Comparison of ENCODE assay signal across 8 cellular contexts in the genomic region with DNA sequence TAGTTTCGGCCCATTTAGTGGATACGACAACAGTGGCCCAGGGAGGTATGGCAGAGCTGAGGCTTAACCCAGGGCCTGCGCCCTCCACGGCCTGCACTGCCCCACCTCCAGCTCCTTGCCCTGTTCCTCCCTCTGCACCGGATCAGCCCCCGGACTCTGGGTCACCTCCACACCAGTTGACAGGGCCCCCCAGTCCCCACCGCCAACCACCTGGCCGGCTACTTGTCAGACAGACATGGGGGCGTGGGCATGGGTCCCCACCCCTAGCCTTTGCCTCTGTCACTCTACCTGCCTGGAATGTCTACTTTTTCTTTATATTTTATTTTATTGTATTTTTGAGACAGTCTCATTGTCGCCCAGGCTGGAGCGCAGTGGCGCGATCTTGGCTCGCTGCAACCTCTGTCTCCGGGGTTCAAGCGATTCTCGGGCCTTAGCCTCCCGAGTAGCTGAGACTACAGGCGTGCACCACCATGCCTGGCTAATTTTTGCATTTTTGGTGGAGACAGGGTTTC. TPM values are rescaled to one million over a fixed set of nuclear protein-coding genes. Genes with fewer than 3 reads are reported as not detected.
A peak's percentile ranks its signal among the peaks of the same experiment; 100 is the strongest.
DNase-seq lines count a peak whose midpoint lies in the region; ATAC-seq lines count a peak whose summit lies in the region.

No MANE protein-coding gene starts in this region.

- DNase-seq in H7 (peak; percentile 65), right cardiac atrium (peak in 2 of 3 donors; percentile 66 to 69), skeletal muscle cell (ENCODE audit: low read depth) (no peak), NCI-H2081 (lab: John Stamatoyannopoulos, UW) (no peak), HPDE6-E6E7 (ENCODE audit: extremely low spot score) (no peak)
- no peak for DNase-seq in activated T-helper 1 cell treated with anti-CD3 and anti-CD28 coated beads, Interleukin-12 subunit alpha, Interleukin-12 subunit beta, Interleukin-2, Interleukin-4 antibody, amounts not matched to agents 30 ng/mL and 10 ng/mL and 1 ng/mL, durations not matched to agents 14 hours and 24 hours and 36 hours (ENCODE audit: low spot score)

- peaks cover 16% of the 10 kb centered on the region for H3K36me3 Mint-ChIP-seq in activated T-helper 1 cell treated with anti-CD3 and anti-CD28 coated beads, Interleukin-12 subunit alpha, Interleukin-12 subunit beta, Interleukin-2, Interleukin-4 antibody, amounts not matched to agents 30 ng/mL and 10 ng/mL and 1 ng/mL, durations not matched to agents 14 hours and 24 hours and 36 hours (ENCODE audit: low read depth)

- ATAC-seq in right cardiac atrium (no peak), HG03442 (IDR thresholded peaks at IDR 0.05; ENCODE audit: unreplicated experiment) (no peak), HG03139 (IDR thresholded peaks at IDR 0.05; ENCODE audit: unreplicated experiment) (no peak)

- no peaks in the 10 kb centered on the region for H3K9me3 Mint-ChIP-seq in activated T-helper 1 cell treated with anti-CD3 and anti-CD28 coated beads, Interleukin-12 subunit alpha, Interleukin-12 subunit beta, Interleukin-2, Interleukin-4 antibody, amounts not matched to agents 30 ng/mL and 10 ng/mL and 1 ng/mL, durations not matched to agents 14 hours and 24 hours and 36 hours

- H3K4me3 Mint-ChIP-seq in activated T-helper 1 cell treated with anti-CD3 and anti-CD28 coated beads, Interleukin-12 subunit alpha, Interleukin-12 subunit beta, Interleukin-2, Interleukin-4 antibody, amounts not matched to agents 30 ng/mL and 10 ng/mL and 1 ng/mL, durations not matched to agents 14 hours and 24 hours and 36 hours: peak overlapping the region; percentile 92

- H3K27ac Mint-ChIP-seq in activated T-helper 1 cell treated with anti-CD3 and anti-CD28 coated beads, Interleukin-12 subunit alpha, Interleukin-12 subunit beta, Interleukin-2, Interleukin-4 antibody, amounts not matched to agents 30 ng/mL and 10 ng/mL and 1 ng/mL, durations not matched to agents 14 hours and 24 hours and 36 hours: peak overlapping the region; percentile 87

- H3K36me3 ChIP-seq in H7 (replicated peaks; ENCODE audit: control insufficient read depth, insufficient read depth, low read length): peaks cover 17% of the 10 kb centered on the region

- H3K27me3 ChIP-seq in H7 (ENCODE audit: control insufficient read depth, insufficient read depth, low read length): peaks cover 18% of the 10 kb centered on the region
- no peaks in the 10 kb centered on the region for H3K27me3 ChIP-seq in right cardiac atrium (ENCODE audit: control insufficient read depth, insufficient read depth)

- peaks cover 9% of the 10 kb centered on the region for H3K4me1 Mint-ChIP-seq in activated T-helper 1 cell treated with anti-CD3 and anti-CD28 coated beads, Interleukin-12 subunit alpha, Interleukin-12 subunit beta, Interleukin-2, Interleukin-4 antibody, amounts not matched to agents 30 ng/mL and 10 ng/mL and 1 ng/mL, durations not matched to agents 14 hours and 24 hours and 36 hours (ENCODE audit: low read depth)

- WGBS in right cardiac atrium: 51% methylated on average over 19 of the region's 19 CpGs

- peak overlapping the region; percentile 81 for H3K4me3 ChIP-seq in H7 (ENCODE audit: insufficient read depth, low read depth, low read length)
- H3K4me3 ChIP-seq in right cardiac atrium (ENCODE audit: low read length): peak overlapping the region; percentile 74
- H3K4me3 ChIP-seq in skeletal muscle cell (ENCODE audit: low read depth, low read length): peak overlapping the region; percentile 72

- H3K27me3 Mint-ChIP-seq in activated T-helper 1 cell treated with anti-CD3 and anti-CD28 coated beads, Interleukin-12 subunit alpha, Interleukin-12 subunit beta, Interleukin-2, Interleukin-4 antibody, amounts not matched to agents 30 ng/mL and 10 ng/mL and 1 ng/mL, durations not matched to agents 14 hours and 24 hours and 36 hours (ENCODE audit: insufficient read depth): no peaks in the 10 kb centered on the region

- H3K9me3 ChIP-seq in right cardiac atrium (ENCODE audit: control insufficient read depth, low read length): no peaks in the 10 kb centered on the region

- H3K27ac ChIP-seq in right cardiac atrium (ENCODE audit: low read length): peak overlapping the region; percentile 99

- intact Hi-C loops in activated T-helper 1 cell treated with anti-CD3 and anti-CD28 coated beads, Interleukin-12 subunit alpha, Interleukin-12 subunit beta, Interleukin-2, Interleukin-4 antibody, amounts not matched to agents 30 ng/mL and 10 ng/mL and 1 ng/mL, durations not matched to agents 14 hours and 24 hours and 36 hours (cut with micrococcal nuclease): loop anchor here (1.0 to 5.0 kb wide), 3 partner anchors 21 to 151 kb away; a partner anchor contains a TSS
- intact Hi-C loops in right cardiac atrium (cut with DNase I): loop anchor here in 1 of 4 donors (5.0 kb wide), 1 partner anchor 37 kb away; a partner anchor contains a TSS

- peaks cover 5% of the 10 kb centered on the region for H3K4me1 ChIP-seq in right cardiac atrium (ENCODE audit: control insufficient read depth, insufficient read depth, low read length)

RNA-seq across cellular contexts. Expression of a gene that starts 3.0 kb away (rescaled TPM):
- total RNA-seq in H7 (2014; rRNA removed; shearing (Covaris generic)): 5,543 and 5,789 TPM in 2 replicates
- 3,516 TPM in 2 replicates for total RNA-seq in activated T-helper 1 cell treated with anti-CD3 and anti-CD28 coated beads, Interleukin-12 subunit alpha, Interleukin-12 subunit beta, Interleukin-2, Interleukin-4 antibody, amounts not matched to agents 30 ng/mL and 10 ng/mL and 1 ng/mL, durations not matched to agents 14 hours and 24 hours and 36 hours
- total RNA-seq in right cardiac atrium: 100 to 1,000 TPM; 347 to 772 (median 510) TPM
- polyA plus RNA-seq in right cardiac atrium: 410 TPM

RNA-seq across cellular contexts. Expression of a gene that starts 12.6 kb away (rescaled TPM):
- total RNA-seq in H7 (2014; rRNA removed; shearing (Covaris generic)): 0.33 TPM in 1 of 2 replicates, not detected in the other
- total RNA-seq in activated T-helper 1 cell treated with anti-CD3 and anti-CD28 coated beads, Interleukin-12 subunit alpha, Interleukin-12 subunit beta, Interleukin-2, Interleukin-4 antibody, amounts not matched to agents 30 ng/mL and 10 ng/mL and 1 ng/mL, durations not matched to agents 14 hours and 24 hours and 36 hours: 0.52 and 0.64 TPM in 2 replicates
- under 1 TPM; 0.45 to 0.63 (median 0.53) TPM for total RNA-seq in right cardiac atrium
- polyA plus RNA-seq in right cardiac atrium: 0.48 TPM

RNA-seq across cellular contexts. Expression of a gene that starts 36.6 kb away (rescaled TPM):
- total RNA-seq in H7 (2014; rRNA removed; shearing (Covaris generic)): 40.4 and 46.6 TPM in 2 replicates
- 69.2 and 69.5 TPM in 2 replicates for total RNA-seq in activated T-helper 1 cell treated with anti-CD3 and anti-CD28 coated beads, Interleukin-12 subunit alpha, Interleukin-12 subunit beta, Interleukin-2, Interleukin-4 antibody, amounts not matched to agents 30 ng/mL and 10 ng/mL and 1 ng/mL, durations not matched to agents 14 hours and 24 hours and 36 hours
- total RNA-seq in right cardiac atrium: 10 to 100 TPM; 12.0 to 15.3 (median 13.5) TPM
- polyA plus RNA-seq in right cardiac atrium: 13.0 TPM

Comparison
In these comparisons a context has a peak if more than half of its experiments do, and no peak if none do; other contexts are left out.
1. DNase-seq: peak in H7 (single experiment) and right cardiac atrium (2 of 3); none in activated T-helper 1 cell treated with anti-CD3 and anti-CD28 coated beads, Interleukin-12 subunit alpha, Interleukin-12 subunit beta, Interleukin-2, Interleukin-4 antibody, amounts not matched to agents 30 ng/mL and 10 ng/mL and 1 ng/mL, durations not matched to agents 14 hours and 24 hours and 36 hours (single experiment), skeletal muscle cell (single experiment), NCI-H2081 (0 of 2) and HPDE6-E6E7 (single experiment).
2. Peak in every context shown above with its lines, with median percentiles within 50 percentile points of each other: H3K4me3 ChIP-seq.